ENCODE assay signal across 19 cellular contexts in the genomic region with DNA sequence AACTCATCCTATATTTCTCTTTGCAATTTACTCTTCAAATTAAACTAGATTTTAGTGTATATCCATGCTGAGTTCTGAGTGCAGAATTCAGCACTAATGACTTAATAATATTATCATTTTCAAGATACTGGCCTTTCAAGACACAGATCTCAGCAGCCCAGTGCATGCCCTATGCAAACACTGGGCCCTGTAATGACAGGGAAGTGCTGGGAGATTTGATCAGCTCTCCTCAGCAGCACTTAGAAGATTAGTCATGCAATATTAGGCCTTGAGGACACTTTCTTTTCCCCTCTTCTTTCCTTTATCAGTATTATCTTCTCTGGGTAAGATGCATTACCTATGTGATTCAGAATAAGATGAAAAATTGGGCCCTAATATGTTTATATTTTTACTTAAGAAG.
A peak's percentile ranks its signal among the peaks of the same experiment; 100 is the strongest.
DNase-seq lines count a peak whose midpoint lies in the region; ATAC-seq, FAIRE-seq and TF ChIP-seq lines count a peak whose summit lies in the region.
"Had no signal": no experiment of that assay in that cellular context is flagged by ENCODE, and none has a peak within 500 bp of the region (broad histone marks: within the 10 kb centered on the region; RNA-seq: fewer than 3 reads in every experiment).

No MANE protein-coding gene starts in this region.

- H3K4me1 ChIP-seq in BE2C: peaks cover 17% of the 10 kb centered on the region
- H3K4me1 ChIP-seq in OCI-LY1 (ENCODE audit: insufficient read depth, low read length, severe bottlenecking): peaks cover 73% of the 10 kb centered on the region
- peaks cover 16% of the 10 kb centered on the region for H3K4me1 ChIP-seq in keratinocyte (ENCODE audit: control insufficient read depth, extremely low read depth, insufficient read depth, low read length)
- no peaks in the 10 kb centered on the region for H3K4me1 ChIP-seq in trophoblast cell (ENCODE audit: control insufficient read depth in 1 of 2, insufficient read depth in 2 of 2, low read length in 2 of 2)

- H3K9me3 ChIP-seq in BE2C: no peaks in the 10 kb centered on the region
- no peaks in the 10 kb centered on the region for H3K9me3 ChIP-seq in OCI-LY1 (ENCODE audit: low read length)
- H3K9me3 ChIP-seq in keratinocyte (ENCODE audit: control insufficient read depth, low read depth, low read length): no peaks in the 10 kb centered on the region
- H3K9me3 ChIP-seq in trophoblast cell (ENCODE audit: insufficient read depth, low read depth, low read length): no peaks in the 10 kb centered on the region
- H3K9me3 ChIP-seq: lower lobe of right lung, neutrophil, SJCRH30, transverse colon had no signal

- no peak overlapping the region for H3K14ac ChIP-seq in trophoblast cell (ENCODE audit: low read length)

- dilution Hi-C loops in keratinocyte (cut with MboI; ENCODE audit: extremely low pct_ligation_motif_present, low sequenced_read_pairs): no loop called here

- no peaks in the 10 kb centered on the region for H3K79me2 ChIP-seq in OCI-LY1 (ENCODE audit: insufficient read depth, low read length)
- H3K79me2 ChIP-seq in keratinocyte (ENCODE audit: control insufficient read depth, insufficient read depth, low read length): peaks cover 24% of the 10 kb centered on the region
- H3K79me2 ChIP-seq in trophoblast cell (ENCODE audit: control insufficient read depth, insufficient read depth, low read length, poor library complexity): no peaks in the 10 kb centered on the region

- peak; percentile 52 for DNase-seq in BE2C
- DNase-seq in keratinocyte (ENCODE audit: low read depth, low spot score): no peak
- no peak for DNase-seq in trophoblast cell
- no peak for DNase-seq in NCI-H446 treated with DMSO at 0.1 percent for 48 hours (lab: John Stamatoyannopoulos, UW)
- DNase-seq in foreskin melanocyte: no peak
- DNase-seq: activated CD8-positive, alpha-beta T cell treated with anti-CD3 and anti-CD28 coated beads, Interleukin-2, amount 10 ng/mL, durations not matched to agents 7 days and 5 days; activated naive CD4-positive, alpha-beta T cell treated with anti-CD3 and anti-CD28 coated beads, Interleukin-2, amount 10 ng/mL, durations not matched to agents 7 days and 5 days; activated T-cell treated with anti-CD3 and anti-CD28 coated beads, Interleukin-2, amount 50 U/mL, for 1 hour; lower lobe of right lung; NCI-H774; stimulated activated CD4-positive, alpha-beta T cell treated with anti-CD3 and anti-CD28 coated beads, Interleukin-4, amount 100 ng/mL, for 1 hour; transverse colon had no signal

- H3K79me1 ChIP-seq in trophoblast cell (ENCODE audit: low read length): no peaks in the 10 kb centered on the region

- FAIRE-seq in keratinocyte (lab: Jason Lieb, UNC): peak; percentile 41

- H3K27ac ChIP-seq in OCI-LY1 (ENCODE audit: low read depth, low read length, poor library complexity, severe bottlenecking) (peak overlapping the region; percentile 73), keratinocyte (ENCODE audit: control insufficient read depth, insufficient read depth, low read length) (no peak overlapping the region), trophoblast cell (ENCODE audit: low read depth, low read length) (no peak overlapping the region)
- H3K27ac ChIP-seq: KMS-11, lower lobe of right lung, SJCRH30, transverse colon had no signal

- no peaks in the 10 kb centered on the region for H3K9me2 ChIP-seq in OCI-LY1 (ENCODE audit: low read depth, low read length)

- H3K4me3 ChIP-seq in BE2C (ENCODE audit: low read depth, low read length): no peak overlapping the region
- H3K4me3 ChIP-seq in OCI-LY1 (ENCODE audit: low read depth, low read length, poor library complexity, severe bottlenecking): no peak overlapping the region
- no peak overlapping the region for H3K4me3 ChIP-seq in keratinocyte (ENCODE audit: control insufficient read depth in 2 of 3, extremely low read depth in 1 of 3, insufficient read depth in 2 of 3, low read depth in 1 of 3, low read length in 3 of 3)
- H3K4me3 ChIP-seq in trophoblast cell (ENCODE audit: low read depth, low read length): no peak overlapping the region
- H3K4me3 ChIP-seq: lower lobe of right lung, SJCRH30, smooth muscle cell, transverse colon had no signal

- no peaks in the 10 kb centered on the region for H3K9me1 ChIP-seq in keratinocyte (ENCODE audit: control insufficient read depth, extremely low read depth, insufficient read depth, low read length)

- TF ChIP-seq CTCF in BE2C (IDR thresholded peaks at IDR 0.05; ENCODE audit: low read depth, low read length) (no peak), OCI-LY1 (IDR thresholded peaks at IDR 0.05; ENCODE audit: low read length) (no peak), keratinocyte (optimal IDR thresholded peaks at IDR 0.05 in 1 of 3, IDR thresholded peaks at IDR 0.05 in 1 of 3, conservative IDR thresholded peaks at IDR 0.05 in 1 of 3; ENCODE audit: extremely low read depth in 1 of 3, insufficient read depth in 2 of 3, low read length in 3 of 3) (no peak)

- H3K4me2 ChIP-seq in OCI-LY1 (ENCODE audit: low read length): no peak overlapping the region; the same call in 1 of the 2 replicates
- no peak overlapping the region for H3K4me2 ChIP-seq in keratinocyte (ENCODE audit: control insufficient read depth, extremely low read depth, insufficient read depth, low read depth, low read length)
- no peak overlapping the region for H3K4me2 ChIP-seq in trophoblast cell (ENCODE audit: low read length)
- H3K4me2 ChIP-seq: KMS-11, smooth muscle cell had no signal

- H4K12ac ChIP-seq in trophoblast cell (ENCODE audit: low read depth, low read length): no peak overlapping the region

- H2AFZ ChIP-seq in OCI-LY1 (ENCODE audit: low read length): no peak overlapping the region
- no peak overlapping the region for H2AFZ ChIP-seq in keratinocyte (ENCODE audit: control insufficient read depth, low read length)
- H2AFZ ChIP-seq in trophoblast cell (ENCODE audit: insufficient read depth, low read length, poor library complexity): no peak overlapping the region

- peak; percentile 34 for ATAC-seq in GM19452 (IDR thresholded peaks at IDR 0.05; ENCODE audit: unreplicated experiment)
- ATAC-seq in HG02970 (IDR thresholded peaks at IDR 0.05; ENCODE audit: low FRiP score, unreplicated experiment): no peak
- ATAC-seq: activated CD8-positive, alpha-beta T cell treated with anti-CD3 and anti-CD28 coated beads, Interleukin-2, amount 10 ng/mL, durations not matched to agents 7 days and 5 days; lower lobe of right lung had no signal

- H4K20me1 ChIP-seq in OCI-LY1 (ENCODE audit: insufficient read depth, low read length): no peaks in the 10 kb centered on the region
- no peaks in the 10 kb centered on the region for H4K20me1 ChIP-seq in keratinocyte (ENCODE audit: control insufficient read depth, extremely low read depth, insufficient read depth, low read length)

- H4K91ac ChIP-seq in trophoblast cell (ENCODE audit: low read depth, low read length): no peak overlapping the region

- H2BK5ac ChIP-seq in trophoblast cell (ENCODE audit: low read depth, low read length, poor library complexity): no peak overlapping the region

- H3F3A ChIP-seq in OCI-LY1 (ENCODE audit: insufficient read depth, low read length): no peaks in the 10 kb centered on the region

- no peak overlapping the region for H3K23ac ChIP-seq in trophoblast cell (ENCODE audit: low read length)

- H2BK120ac ChIP-seq in trophoblast cell (ENCODE audit: insufficient read depth, low read length, poor library complexity): no peak overlapping the region

- H3K27me3 ChIP-seq in BE2C (no peaks in the 10 kb centered on the region), OCI-LY1 (ENCODE audit: insufficient read depth, low read length) (no peaks in the 10 kb centered on the region), keratinocyte (ENCODE audit: control insufficient read depth, extremely low read depth, insufficient read depth, low read length) (no peaks in the 10 kb centered on the region), trophoblast cell (ENCODE audit: insufficient read depth, low read length) (no peaks in the 10 kb centered on the region)
- H3K27me3 ChIP-seq: neutrophil, SJCRH30, transverse colon had no signal

- H2AK5ac ChIP-seq in trophoblast cell (ENCODE audit: low read length): no peak overlapping the region

- no peak overlapping the region for H2BK12ac ChIP-seq in trophoblast cell (ENCODE audit: low read length)

- H4K8ac ChIP-seq in trophoblast cell (ENCODE audit: low read depth, low read length): no peak overlapping the region

- no peak overlapping the region for H3K4ac ChIP-seq in trophoblast cell (ENCODE audit: low read depth, low read length)

- H3K36me3 ChIP-seq in BE2C: no peaks in the 10 kb centered on the region
- no peaks in the 10 kb centered on the region for H3K36me3 ChIP-seq in OCI-LY1 (ENCODE audit: insufficient read depth, low read length)
- no peaks in the 10 kb centered on the region for H3K36me3 ChIP-seq in keratinocyte (ENCODE audit: control insufficient read depth in 2 of 2, extremely low read depth in 1 of 2, insufficient read depth in 2 of 2, low read length in 2 of 2)
- H3K36me3 ChIP-seq in trophoblast cell (ENCODE audit: control insufficient read depth in 1 of 2, insufficient read depth in 2 of 2, low read length in 2 of 2): no peaks in the 10 kb centered on the region
- H3K36me3 ChIP-seq: lower lobe of right lung, neutrophil, SJCRH30, transverse colon had no signal

- H3K18ac ChIP-seq in trophoblast cell (ENCODE audit: low read length): no peak overlapping the region

- H3K9ac ChIP-seq in OCI-LY1 (ENCODE audit: low read length) (no peak overlapping the region), keratinocyte (ENCODE audit: control insufficient read depth, extremely low read depth, insufficient read depth, low read length) (no peak overlapping the region), trophoblast cell (ENCODE audit: low read length) (no peak overlapping the region)
- H3K9ac ChIP-seq: KMS-11 had no signal
